ENCODE assay signal across 23 cellular contexts in the genomic region with DNA sequence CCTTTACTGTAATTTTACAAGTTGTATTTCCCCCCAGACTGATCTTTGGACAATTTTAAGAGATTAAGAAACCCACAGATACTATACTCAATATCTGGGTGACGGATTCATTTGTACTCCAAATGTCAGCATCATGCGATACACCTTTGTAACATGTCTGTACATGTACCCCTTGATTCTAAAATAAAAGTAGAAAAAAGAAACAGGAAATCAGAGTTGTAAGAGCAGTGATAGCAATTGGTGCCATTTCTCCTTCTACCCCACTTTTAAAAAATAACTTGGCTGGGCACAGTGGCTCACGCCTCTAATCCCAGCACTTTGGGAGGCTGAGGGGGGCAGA.
DNase-seq lines count a peak whose midpoint lies in the region; ATAC-seq and TF ChIP-seq lines count a peak whose summit lies in the region.
"Had no signal": no experiment of that assay in that cellular context is flagged by ENCODE, and none has a peak within 500 bp of the region (broad histone marks: within the 10 kb centered on the region; RNA-seq: fewer than 3 reads in every experiment).

No MANE protein-coding gene starts in this region.

- no peaks in the 10 kb centered on the region for H3K36me3 Mint-ChIP-seq in activated T-helper 17 cell treated with anti-CD3 and anti-CD28 coated beads, Interleukin-2, amount 50 U/mL, for 72 hours (ENCODE audit: low read depth)
- H3K36me3 Mint-ChIP-seq in stimulated activated effector memory CD8-positive, alpha-beta T cell treated with anti-CD3 and anti-CD28 coated beads, Interleukin-12 subunit alpha, Interleukin-12 subunit beta, amount 100 ng/mL, for 72 hours, result no peaks in the 10 kb centered on the region
- H3K36me3 Mint-ChIP-seq: CD8-positive, alpha-beta T cell; naive thymus-derived CD8-positive, alpha-beta T cell; stimulated activated memory B cell treated with anti-CD40 and anti-IgM and Interleukin-4, amounts not matched to agents 10 μg/mL and 1 μg/mL and 100 μg/mL, for 72 hours; WTC11 had no signal

- no peaks in the 10 kb centered on the region for H4K20me1 ChIP-seq in mammary epithelial cell (ENCODE audit: insufficient read depth, low read length)

- TF ChIP-seq CTCF in mammary epithelial cell (conservative IDR thresholded peaks at IDR 0.05 in 1 of 2, IDR thresholded peaks at IDR 0.05 in 1 of 2; ENCODE audit: extremely low read depth in 1 of 2, insufficient read depth in 1 of 2, low read depth in 1 of 2, low read length in 2 of 2), result no peak

- no peak for ATAC-seq in activated T-helper 17 cell treated with anti-CD3 and anti-CD28 coated beads, Interleukin-2, amount 50 U/mL, for 72 hours (replicated peaks)
- ATAC-seq in stimulated activated effector memory CD8-positive, alpha-beta T cell treated with anti-CD3 and anti-CD28 coated beads, Interleukin-12 subunit alpha, Interleukin-12 subunit beta, amount 100 ng/mL, for 72 hours, result no peak
- no peak for ATAC-seq in HG03565 (IDR thresholded peaks at IDR 0.05; ENCODE audit: unreplicated experiment)
- ATAC-seq in GM21367 (IDR thresholded peaks at IDR 0.05; ENCODE audit: unreplicated experiment), result no peak
- ATAC-seq: activated naive CD8-positive, alpha-beta T cell treated with anti-CD3 and anti-CD28 coated beads, Interleukin-2, amount 50 U/mL, for 24 hours; CD8-positive, alpha-beta T cell; naive thymus-derived CD8-positive, alpha-beta T cell; stimulated activated memory B cell treated with anti-CD40 and anti-IgM and Interleukin-4, amounts not matched to agents 10 μg/mL and 1 μg/mL and 100 μg/mL, for 72 hours; WTC11 had no signal

- H3K27me3 ChIP-seq in mammary epithelial cell (ENCODE audit: insufficient read depth, low read length), result no peaks in the 10 kb centered on the region
- H3K27me3 ChIP-seq: suprapubic skin had no signal

- DNase-seq in mammary epithelial cell, result peak; percentile 59
- no peak for DNase-seq in stimulated activated effector memory CD8-positive, alpha-beta T cell treated with anti-CD3 and anti-CD28 coated beads, Interleukin-12 subunit alpha, Interleukin-12 subunit beta, amount 100 ng/mL, for 72 hours (ENCODE audit: low spot score in 2 of 2)
- no peak for DNase-seq in NCI-H1694 (lab: John Stamatoyannopoulos, UW)
- DNase-seq: activated CD8-positive, alpha-beta memory T cell treated with anti-CD3 and anti-CD28 coated beads, Interleukin-2, amount 50 U/mL, for 48 hours; activated naive CD8-positive, alpha-beta T cell treated with anti-CD3 and anti-CD28 coated beads, Interleukin-2, amount 50 U/mL, for 24 hours; CD8-positive, alpha-beta T cell; GF-D8; MV-4-11; naive thymus-derived CD8-positive, alpha-beta T cell; NCI-H1694 treated with DMSO at 0.1 percent for 48 hours; RPMI8226; stimulated activated CD4-positive, alpha-beta T cell treated with anti-CD3 and anti-CD28 coated beads, Interleukin-1b, Interleukin-23, amount 100 ng/mL, for 48 hours had no signal

- BruUV-seq in mammary epithelial cell (replicated peaks; lab: Mats Ljungman, UMichigan), result no TSS peak

- H3K27ac ChIP-seq in mammary epithelial cell (ENCODE audit: insufficient read depth, low read depth, low read length), result peak overlapping the region; percentile 49
- H3K27ac ChIP-seq in mesodermal cell (ENCODE audit: low read depth, low read length, severe bottlenecking), result peak overlapping the region; percentile 55
- H3K27ac ChIP-seq: KMS-11, SK-N-MC, suprapubic skin had no signal

- no peaks in the 10 kb centered on the region for H3K27me3 Mint-ChIP-seq in activated T-helper 17 cell treated with anti-CD3 and anti-CD28 coated beads, Interleukin-2, amount 50 U/mL, for 72 hours

- H3K4me1 Mint-ChIP-seq in activated T-helper 17 cell treated with anti-CD3 and anti-CD28 coated beads, Interleukin-2, amount 50 U/mL, for 72 hours, result no peaks in the 10 kb centered on the region
- H3K4me1 Mint-ChIP-seq in stimulated activated effector memory CD8-positive, alpha-beta T cell treated with anti-CD3 and anti-CD28 coated beads, Interleukin-12 subunit alpha, Interleukin-12 subunit beta, amount 100 ng/mL, for 72 hours, result peaks cover 6% of the 10 kb centered on the region
- H3K4me1 Mint-ChIP-seq: activated naive CD8-positive, alpha-beta T cell treated with anti-CD3 and anti-CD28 coated beads, Interleukin-2, amount 50 U/mL, for 24 hours; naive thymus-derived CD8-positive, alpha-beta T cell; stimulated activated memory B cell treated with anti-CD40 and anti-IgM and Interleukin-4, amounts not matched to agents 10 μg/mL and 1 μg/mL and 100 μg/mL, for 72 hours had no signal

- WGBS in mammary epithelial cell (ENCODE audit: low coverage, missing lambda C conversion rate), result 37% methylated on average over 3 of the region's 3 CpGs
- 100% methylated on average over 1 of the region's 3 CpGs for WGBS in mesodermal cell (ENCODE audit: insufficient coverage in 2 of 2), 2 experiments

- peak overlapping the region; percentile 36 for H3K27ac Mint-ChIP-seq in activated T-helper 17 cell treated with anti-CD3 and anti-CD28 coated beads, Interleukin-2, amount 50 U/mL, for 72 hours
- H3K27ac Mint-ChIP-seq in stimulated activated effector memory CD8-positive, alpha-beta T cell treated with anti-CD3 and anti-CD28 coated beads, Interleukin-12 subunit alpha, Interleukin-12 subunit beta, amount 100 ng/mL, for 72 hours, result peak overlapping the region; percentile 53
- H3K27ac Mint-ChIP-seq: activated naive CD8-positive, alpha-beta T cell treated with anti-CD3 and anti-CD28 coated beads, Interleukin-2, amount 50 U/mL, for 24 hours; CD8-positive, alpha-beta T cell; dendritic cell treated with granulocyte-macrophage colony-stimulating factor and Interleukin-4, amounts not matched to agents 40 ng/mL and 50 ng/mL, for 4 days; naive thymus-derived CD8-positive, alpha-beta T cell; stimulated activated memory B cell treated with anti-CD40 and anti-IgM and Interleukin-4, amounts not matched to agents 10 μg/mL and 1 μg/mL and 100 μg/mL, for 72 hours had no signal

- no peaks in the 10 kb centered on the region for H3K36me3 ChIP-seq in mammary epithelial cell (ENCODE audit: insufficient read depth, low read length)
- no peaks in the 10 kb centered on the region for H3K36me3 ChIP-seq in mesodermal cell (ENCODE audit: control insufficient read depth, insufficient read depth, low read length)
- H3K36me3 ChIP-seq: suprapubic skin had no signal

- H2AFZ ChIP-seq in mammary epithelial cell (ENCODE audit: low read depth, low read length), result peak overlapping the region; percentile 84

- H3K4me2 ChIP-seq in mammary epithelial cell (ENCODE audit: insufficient read depth, low read depth, low read length), result peak overlapping the region; percentile 1
- H3K4me2 ChIP-seq: KMS-11 had no signal

- dilution Hi-C loops in mammary epithelial cell (cut with HindIII; ENCODE audit: low sequenced_read_pairs), result no loop called here

- H3K9ac ChIP-seq in mammary epithelial cell (ENCODE audit: insufficient read depth, low read length), result no peak overlapping the region
- H3K9ac ChIP-seq: KMS-11 had no signal

- H3K4me1 ChIP-seq in mammary epithelial cell (ENCODE audit: insufficient read depth, low read length) (peaks cover 12% of the 10 kb centered on the region), mesodermal cell (ENCODE audit: control insufficient read depth, insufficient read depth, low read length, poor library complexity, severe bottlenecking) (peaks cover 16% of the 10 kb centered on the region)
- H3K4me1 ChIP-seq: suprapubic skin had no signal

- in situ Hi-C loops in mammary epithelial cell (cut with MboI; ENCODE audit: low sequenced_read_pairs in 2 of 2), result no loop called here

- intact Hi-C loops in mammary epithelial cell (cut with micrococcal nuclease), result no loop called here

- H3K4me3 Mint-ChIP-seq in activated T-helper 17 cell treated with anti-CD3 and anti-CD28 coated beads, Interleukin-2, amount 50 U/mL, for 72 hours, result no peak overlapping the region
- no peak overlapping the region for H3K4me3 Mint-ChIP-seq in stimulated activated effector memory CD8-positive, alpha-beta T cell treated with anti-CD3 and anti-CD28 coated beads, Interleukin-12 subunit alpha, Interleukin-12 subunit beta, amount 100 ng/mL, for 72 hours
- H3K4me3 Mint-ChIP-seq: activated naive CD8-positive, alpha-beta T cell treated with anti-CD3 and anti-CD28 coated beads, Interleukin-2, amount 50 U/mL, for 24 hours; CD8-positive, alpha-beta T cell; dendritic cell treated with granulocyte-macrophage colony-stimulating factor and Interleukin-4, amounts not matched to agents 40 ng/mL and 50 ng/mL, for 4 days; naive thymus-derived CD8-positive, alpha-beta T cell; stimulated activated memory B cell treated with anti-CD40 and anti-IgM and Interleukin-4, amounts not matched to agents 10 μg/mL and 1 μg/mL and 100 μg/mL, for 72 hours; WTC11 had no signal

- H3K9me3 Mint-ChIP-seq in activated T-helper 17 cell treated with anti-CD3 and anti-CD28 coated beads, Interleukin-2, amount 50 U/mL, for 72 hours, result no peaks in the 10 kb centered on the region
- H3K9me3 Mint-ChIP-seq in stimulated activated effector memory CD8-positive, alpha-beta T cell treated with anti-CD3 and anti-CD28 coated beads, Interleukin-12 subunit alpha, Interleukin-12 subunit beta, amount 100 ng/mL, for 72 hours, result no peaks in the 10 kb centered on the region
- H3K9me3 Mint-ChIP-seq: activated naive CD8-positive, alpha-beta T cell treated with anti-CD3 and anti-CD28 coated beads, Interleukin-2, amount 50 U/mL, for 24 hours; CD8-positive, alpha-beta T cell; dendritic cell treated with granulocyte-macrophage colony-stimulating factor and Interleukin-4, amounts not matched to agents 40 ng/mL and 50 ng/mL, for 4 days; naive thymus-derived CD8-positive, alpha-beta T cell; stimulated activated memory B cell treated with anti-CD40 and anti-IgM and Interleukin-4, amounts not matched to agents 10 μg/mL and 1 μg/mL and 100 μg/mL, for 72 hours; WTC11 had no signal

- no peaks in the 10 kb centered on the region for H3K79me2 ChIP-seq in mammary epithelial cell (ENCODE audit: insufficient read depth, low read length)

- H3K4me3 ChIP-seq in mammary epithelial cell (replicated peaks in 1 of 3; ENCODE audit: insufficient read depth in 1 of 3, low read depth in 2 of 3, low read length in 3 of 3) (no peak overlapping the region), mesodermal cell (ENCODE audit: extremely low read depth, insufficient read depth, low read length, poor library complexity, severe bottlenecking) (no peak overlapping the region)
- H3K4me3 ChIP-seq: lung, SK-N-MC, suprapubic skin had no signal

- CTCF ChIA-PET in mammary epithelial cell (lab: Charles Lee; ENCODE audit: low non-redundant PET), result no interaction called here

- H3K9me3 ChIP-seq in mammary epithelial cell (replicated peaks; ENCODE audit: insufficient read depth, low read length) (no peaks in the 10 kb centered on the region), mesodermal cell (ENCODE audit: control insufficient read depth, low read length) (no peaks in the 10 kb centered on the region)
- H3K9me3 ChIP-seq: suprapubic skin had no signal
